ENCODE assay signal across 1 cellular context in the genomic region with DNA sequence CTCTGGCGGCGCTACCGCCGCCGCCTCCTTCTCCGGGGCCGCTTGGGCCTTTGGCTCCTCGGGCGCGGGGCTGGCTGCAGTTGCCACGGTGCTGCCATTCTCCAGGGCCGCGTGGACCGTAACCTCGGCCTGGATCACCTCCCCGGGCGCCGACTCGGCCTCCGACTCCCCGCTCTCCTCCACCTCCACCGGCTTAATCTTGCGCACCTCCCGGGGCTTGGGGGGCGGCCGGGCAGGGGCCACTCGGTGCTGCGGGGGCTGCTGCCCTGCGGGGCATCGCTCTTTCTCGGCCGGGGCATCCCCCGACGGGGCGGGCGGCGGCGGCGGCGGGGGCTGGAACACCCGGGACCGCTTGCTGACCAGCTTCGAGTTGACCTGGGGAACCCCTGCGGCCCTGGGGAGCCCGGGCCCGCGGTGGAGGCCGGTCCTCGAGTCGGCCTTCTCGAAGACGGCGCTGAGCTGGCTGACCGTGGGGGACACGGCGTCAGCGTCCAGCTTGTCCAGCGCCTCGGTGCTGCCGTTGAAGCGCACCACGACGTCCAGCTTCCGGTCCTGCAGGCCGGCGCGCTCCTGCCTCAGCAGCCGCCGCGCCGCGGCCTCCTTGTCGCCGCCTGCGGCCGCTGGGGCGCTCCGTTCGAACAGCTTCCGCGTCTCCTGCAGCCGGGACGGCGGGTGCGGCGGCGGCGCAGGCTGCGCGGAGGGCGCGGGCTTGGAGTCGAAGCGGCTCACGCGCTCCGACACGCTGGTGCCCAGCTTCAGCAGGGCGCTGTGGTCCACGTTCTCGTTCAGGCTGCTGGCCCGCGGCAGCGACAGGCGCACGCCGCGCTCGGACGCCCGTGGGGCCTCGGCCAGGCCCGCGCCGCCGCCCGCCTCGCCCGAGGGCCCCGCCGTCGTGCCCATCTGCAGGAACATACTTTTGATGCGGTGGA.
A peak's percentile ranks its signal among the peaks of the same experiment; 100 is the strongest.
TF ChIP-seq lines count a peak whose summit lies in the region.

No MANE protein-coding gene starts in this region.

TF ChIP-seq in HEK293, 187 proteins besides CTCF, POLR2A, EP300 and RAD21 (continued from another document):
- TF ChIP-seq ZBTB11 (tag by site-specific recombination; conservative IDR thresholded peaks at IDR 0.05; ENCODE audit: low read depth) (peak; percentile 63; the same call in 1 of the 2 replicates), TCF7L2 (IDR thresholded peaks at IDR 0.05; ENCODE audit: borderline replicate concordance, low read depth, low read length) (no peak), GLIS1 (tag by site-specific recombination; IDR thresholded peaks at IDR 0.05) (peak; percentile 20; the same call in 1 of the 2 replicates), ZNF112 (tag by site-specific recombination; IDR thresholded peaks at IDR 0.05) (no peak), OSR2 (tag by site-specific recombination; IDR thresholded peaks at IDR 0.05) (0 out of 2 replicates have a peak, but pooled peaks have one; percentile 7), ZNF324 (tag by site-specific recombination; IDR thresholded peaks at IDR 0.05) (no peak), ZNF2 (tag by site-specific recombination; IDR thresholded peaks at IDR 0.05) (no peak), ZNF398 (tag by site-specific recombination; IDR thresholded peaks at IDR 0.05) (peak; percentile 44; the same call in 1 of the 2 replicates), PATZ1 (tag by site-specific recombination; IDR thresholded peaks at IDR 0.05) (no peak; the same call in 1 of the 2 replicates), ZNF660 (tag by site-specific recombination; IDR thresholded peaks at IDR 0.05) (peak; percentile 56; the same call in 1 of the 2 replicates), ZEB2 (tag by site-specific recombination; IDR thresholded peaks at IDR 0.05) (no peak), ZSCAN30 (tag by site-specific recombination; IDR thresholded peaks at IDR 0.05) (peak; percentile 62; the same call in 1 of the 2 replicates), MYNN (tag by site-specific recombination; IDR thresholded peaks at IDR 0.05; ENCODE audit: borderline replicate concordance) (no peak), ZNF223 (tag by site-specific recombination; IDR thresholded peaks at IDR 0.05) (peak; percentile 68; the same call in 1 of the 2 replicates)
- TF ChIP-seq, protein P1, sequence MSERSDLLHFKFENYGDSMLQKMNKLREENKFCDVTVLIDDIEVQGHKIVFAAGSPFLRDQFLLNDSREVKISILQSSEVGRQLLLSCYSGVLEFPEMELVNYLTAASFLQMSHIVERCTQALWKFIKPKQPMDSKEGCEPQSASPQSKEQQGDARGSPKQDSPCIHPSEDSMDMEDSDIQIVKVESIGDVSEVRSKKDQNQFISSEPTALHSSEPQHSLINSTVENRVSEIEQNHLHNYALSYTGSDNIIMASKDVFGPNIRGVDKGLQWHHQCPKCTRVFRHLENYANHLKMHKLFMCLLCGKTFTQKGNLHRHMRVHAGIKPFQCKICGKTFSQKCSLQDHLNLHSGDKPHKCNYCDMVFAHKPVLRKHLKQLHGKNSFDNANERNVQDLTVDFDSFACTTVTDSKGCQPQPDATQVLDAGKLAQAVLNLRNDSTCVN (tag by site-specific recombination; optimal IDR thresholded peaks at IDR 0.05) = peak; percentile 78
- TF ChIP-seq, protein P2, sequence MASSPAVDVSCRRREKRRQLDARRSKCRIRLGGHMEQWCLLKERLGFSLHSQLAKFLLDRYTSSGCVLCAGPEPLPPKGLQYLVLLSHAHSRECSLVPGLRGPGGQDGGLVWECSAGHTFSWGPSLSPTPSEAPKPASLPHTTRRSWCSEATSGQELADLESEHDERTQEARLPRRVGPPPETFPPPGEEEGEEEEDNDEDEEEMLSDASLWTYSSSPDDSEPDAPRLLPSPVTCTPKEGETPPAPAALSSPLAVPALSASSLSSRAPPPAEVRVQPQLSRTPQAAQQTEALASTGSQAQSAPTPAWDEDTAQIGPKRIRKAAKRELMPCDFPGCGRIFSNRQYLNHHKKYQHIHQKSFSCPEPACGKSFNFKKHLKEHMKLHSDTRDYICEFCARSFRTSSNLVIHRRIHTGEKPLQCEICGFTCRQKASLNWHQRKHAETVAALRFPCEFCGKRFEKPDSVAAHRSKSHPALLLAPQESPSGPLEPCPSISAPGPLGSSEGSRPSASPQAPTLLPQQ (tag by site-specific recombination; IDR thresholded peaks at IDR 0.05) = no peak
- TF ChIP-seq, protein P3, sequence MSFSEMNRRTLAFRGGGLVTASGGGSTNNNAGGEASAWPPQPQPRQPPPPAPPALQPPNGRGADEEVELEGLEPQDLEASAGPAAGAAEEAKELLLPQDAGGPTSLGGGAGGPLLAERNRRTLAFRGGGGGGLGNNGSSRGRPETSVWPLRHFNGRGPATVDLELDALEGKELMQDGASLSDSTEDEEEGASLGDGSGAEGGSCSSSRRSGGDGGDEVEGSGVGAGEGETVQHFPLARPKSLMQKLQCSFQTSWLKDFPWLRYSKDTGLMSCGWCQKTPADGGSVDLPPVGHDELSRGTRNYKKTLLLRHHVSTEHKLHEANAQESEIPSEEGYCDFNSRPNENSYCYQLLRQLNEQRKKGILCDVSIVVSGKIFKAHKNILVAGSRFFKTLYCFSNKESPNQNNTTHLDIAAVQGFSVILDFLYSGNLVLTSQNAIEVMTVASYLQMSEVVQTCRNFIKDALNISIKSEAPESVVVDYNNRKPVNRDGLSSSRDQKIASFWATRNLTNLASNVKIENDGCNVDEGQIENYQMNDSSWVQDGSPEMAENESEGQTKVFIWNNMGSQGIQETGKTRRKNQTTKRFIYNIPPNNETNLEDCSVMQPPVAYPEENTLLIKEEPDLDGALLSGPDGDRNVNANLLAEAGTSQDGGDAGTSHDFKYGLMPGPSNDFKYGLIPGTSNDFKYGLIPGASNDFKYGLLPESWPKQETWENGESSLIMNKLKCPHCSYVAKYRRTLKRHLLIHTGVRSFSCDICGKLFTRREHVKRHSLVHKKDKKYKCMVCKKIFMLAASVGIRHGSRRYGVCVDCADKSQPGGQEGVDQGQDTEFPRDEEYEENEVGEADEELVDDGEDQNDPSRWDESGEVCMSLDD (tag by site-specific recombination; IDR thresholded peaks at IDR 0.05) = 0 out of 2 replicates have a peak, but pooled peaks have one; percentile 43
- TF ChIP-seq, protein P4, sequence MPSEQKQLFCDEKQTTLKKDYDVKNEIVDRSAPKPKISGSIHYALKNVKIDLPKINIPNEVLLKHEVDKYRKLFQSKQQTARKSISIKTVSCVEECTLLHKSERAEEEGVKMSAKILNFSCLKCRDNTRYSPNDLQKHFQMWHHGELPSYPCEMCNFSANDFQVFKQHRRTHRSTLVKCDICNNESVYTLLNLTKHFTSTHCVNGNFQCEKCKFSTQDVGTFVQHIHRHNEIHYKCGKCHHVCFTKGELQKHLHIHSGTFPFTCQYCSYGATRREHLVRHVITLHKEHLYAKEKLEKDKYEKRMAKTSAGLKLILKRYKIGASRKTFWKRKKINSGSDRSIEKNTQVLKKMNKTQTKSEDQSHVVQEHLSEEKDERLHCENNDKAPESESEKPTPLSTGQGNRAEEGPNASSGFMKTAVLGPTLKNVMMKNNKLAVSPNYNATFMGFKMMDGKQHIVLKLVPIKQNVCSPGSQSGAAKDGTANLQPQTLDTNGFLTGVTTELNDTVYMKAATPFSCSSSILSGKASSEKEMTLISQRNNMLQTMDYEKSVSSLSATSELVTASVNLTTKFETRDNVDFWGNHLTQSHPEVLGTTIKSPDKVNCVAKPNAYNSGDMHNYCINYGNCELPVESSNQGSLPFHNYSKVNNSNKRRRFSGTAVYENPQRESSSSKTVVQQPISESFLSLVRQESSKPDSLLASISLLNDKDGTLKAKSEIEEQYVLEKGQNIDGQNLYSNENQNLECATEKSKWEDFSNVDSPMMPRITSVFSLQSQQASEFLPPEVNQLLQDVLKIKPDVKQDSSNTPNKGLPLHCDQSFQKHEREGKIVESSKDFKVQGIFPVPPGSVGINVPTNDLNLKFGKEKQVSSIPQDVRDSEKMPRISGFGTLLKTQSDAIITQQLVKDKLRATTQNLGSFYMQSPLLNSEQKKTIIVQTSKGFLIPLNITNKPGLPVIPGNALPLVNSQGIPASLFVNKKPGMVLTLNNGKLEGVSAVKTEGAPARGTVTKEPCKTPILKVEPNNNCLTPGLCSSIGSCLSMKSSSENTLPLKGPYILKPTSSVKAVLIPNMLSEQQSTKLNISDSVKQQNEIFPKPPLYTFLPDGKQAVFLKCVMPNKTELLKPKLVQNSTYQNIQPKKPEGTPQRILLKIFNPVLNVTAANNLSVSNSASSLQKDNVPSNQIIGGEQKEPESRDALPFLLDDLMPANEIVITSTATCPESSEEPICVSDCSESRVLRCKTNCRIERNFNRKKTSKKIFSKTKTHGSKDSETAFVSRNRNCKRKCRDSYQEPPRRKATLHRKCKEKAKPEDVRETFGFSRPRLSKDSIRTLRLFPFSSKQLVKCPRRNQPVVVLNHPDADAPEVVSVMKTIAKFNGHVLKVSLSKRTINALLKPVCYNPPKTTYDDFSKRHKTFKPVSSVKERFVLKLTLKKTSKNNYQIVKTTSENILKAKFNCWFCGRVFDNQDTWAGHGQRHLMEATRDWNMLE (tag by site-specific recombination; conservative IDR thresholded peaks at IDR 0.05; ENCODE audit: low read depth) = no peak
TF ChIP-seq in HEK293: peak in this region for 11.
